Comparison of ENCODE assay signal across 19 cellular contexts in the genomic region with DNA sequence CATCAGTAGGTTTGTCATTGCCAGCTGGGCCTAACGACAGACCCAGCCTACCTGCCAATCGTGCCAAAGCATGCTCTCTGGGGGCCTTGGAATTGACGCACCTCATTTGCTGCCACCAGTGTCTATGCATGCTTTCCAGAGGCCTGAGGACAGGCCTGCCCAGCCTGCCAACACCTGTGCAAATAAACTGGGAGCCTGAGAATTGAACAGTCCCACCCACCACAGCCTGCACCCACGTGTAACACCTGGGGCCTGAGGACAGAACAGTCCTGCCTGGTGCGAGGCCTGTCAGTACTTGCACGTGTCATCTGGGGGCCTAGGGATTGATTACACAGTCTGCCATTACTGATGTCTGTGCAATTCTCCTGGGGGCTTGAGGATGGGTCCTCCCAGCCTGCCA. TPM values are rescaled to one million over a fixed set of nuclear protein-coding genes. Genes with fewer than 3 reads are reported as not detected.
DNase-seq lines count a peak whose midpoint lies in the region; ATAC-seq and TF ChIP-seq lines count a peak whose summit lies in the region.
"Had no signal": no experiment of that assay in that cellular context is flagged by ENCODE, and none has a peak within 500 bp of the region (broad histone marks: within the 10 kb centered on the region; RNA-seq: fewer than 3 reads in every experiment).

No MANE protein-coding gene starts in this region.

- CTCF ChIA-PET in mammary epithelial cell (lab: Charles Lee; ENCODE audit: low non-redundant PET), result no interaction called here

- intact Hi-C loops in mammary epithelial cell (cut with micrococcal nuclease) (no loop called here), breast epithelium (cut with DNase I; ENCODE audit: low total_unique reads) (no loop called here), cardiac septum (cut with DNase I) (no loop called here)

- no peaks in the 10 kb centered on the region for H3K36me3 ChIP-seq in mammary epithelial cell (ENCODE audit: insufficient read depth, low read length)
- no peaks in the 10 kb centered on the region for H3K36me3 ChIP-seq in breast epithelium

- peaks cover 38% of the 10 kb centered on the region for H3K4me1 ChIP-seq in mammary epithelial cell (ENCODE audit: insufficient read depth, low read length)
- H3K4me1 ChIP-seq in breast epithelium, result no peaks in the 10 kb centered on the region

- ATAC-seq in esophagus mucosa (peak; percentile 74), HG02798 (IDR thresholded peaks at IDR 0.05; ENCODE audit: poor library complexity, unreplicated experiment) (no peak), HG02588 (IDR thresholded peaks at IDR 0.05; ENCODE audit: unreplicated experiment) (no peak)
- ATAC-seq: HCT116, SK-N-SH treated with all-trans-retinoic acid at 6 μM for 48 hours had no signal

- in situ Hi-C loops in mammary epithelial cell (cut with MboI; ENCODE audit: low sequenced_read_pairs in 2 of 2), result no loop called here

- peaks cover 23% of the 10 kb centered on the region for H3K79me2 ChIP-seq in mammary epithelial cell (ENCODE audit: insufficient read depth, low read length)

- no peak overlapping the region for H3K9ac ChIP-seq in mammary epithelial cell (ENCODE audit: insufficient read depth, low read length)

- TF ChIP-seq POLR2A in breast epithelium (IDR thresholded peaks at IDR 0.05), result no peak

- no peak overlapping the region for H3K27ac ChIP-seq in mammary epithelial cell (ENCODE audit: insufficient read depth, low read depth, low read length)
- no peak overlapping the region for H3K27ac ChIP-seq in breast epithelium
- H3K27ac ChIP-seq: RWPE1 had no signal

- no peak overlapping the region for H3K4me2 ChIP-seq in mammary epithelial cell (ENCODE audit: insufficient read depth, low read depth, low read length)

- H2AFZ ChIP-seq in mammary epithelial cell (ENCODE audit: low read depth, low read length), result no peak overlapping the region

- dilution Hi-C loops in mammary epithelial cell (cut with HindIII; ENCODE audit: low sequenced_read_pairs), result loop anchor here (25.0 kb wide), 1 partner anchor 156 kb away; no protein-coding TSS in a partner anchor

- no peaks in the 10 kb centered on the region for H4K20me1 ChIP-seq in mammary epithelial cell (ENCODE audit: insufficient read depth, low read length)

- TF ChIP-seq CTCF in mammary epithelial cell (conservative IDR thresholded peaks at IDR 0.05 in 1 of 2, IDR thresholded peaks at IDR 0.05 in 1 of 2; ENCODE audit: extremely low read depth in 1 of 2, insufficient read depth in 1 of 2, low read depth in 1 of 2, low read length in 2 of 2) (no peak), breast epithelium (IDR thresholded peaks at IDR 0.05) (no peak)

- BruUV-seq in mammary epithelial cell (replicated peaks; lab: Mats Ljungman, UMichigan), result no TSS peak

- peak; percentile 51 for DNase-seq in mammary epithelial cell
- DNase-seq in breast epithelium (ENCODE audit: low spot score in 2 of 2), result no peak
- peak; percentile 13 for DNase-seq in NCI-H345 treated with DMSO at 0.1 percent for 48 hours (lab: John Stamatoyannopoulos, UW; ENCODE audit: unreplicated experiment)
- no peak for DNase-seq in cardiac septum (ENCODE audit: low spot score)
- DNase-seq: CD4-positive, CD25-positive, alpha-beta regulatory T cell; COR-L47; DMS79; MV-4-11; NCI-H1436; NCI-H2029; NCI-H510A treated with DMSO at 0.1 percent for 48 hours; NK-92 treated with Interleukin-12 subunit alpha and Interleukin-12 subunit beta, amount 100 ng/mL, for 24 hours had no signal

- H3K27me3 ChIP-seq in mammary epithelial cell (ENCODE audit: insufficient read depth, low read length), result no peaks in the 10 kb centered on the region
- H3K27me3 ChIP-seq in breast epithelium, result no peaks in the 10 kb centered on the region

- 33% methylated on average over 6 of the region's 6 CpGs for WGBS in mammary epithelial cell (ENCODE audit: low coverage, missing lambda C conversion rate)

- H3K4me3 ChIP-seq in mammary epithelial cell (replicated peaks in 1 of 3; ENCODE audit: insufficient read depth in 1 of 3, low read depth in 2 of 3, low read length in 3 of 3) (no peak overlapping the region), breast epithelium (no peak overlapping the region)

- H3K9me3 ChIP-seq in mammary epithelial cell (replicated peaks; ENCODE audit: insufficient read depth, low read length) (no peaks in the 10 kb centered on the region), breast epithelium (no peaks in the 10 kb centered on the region)

RNA-seq across cellular contexts. Expression of gene RNF217, which starts 6.2 kb away (rescaled TPM):
- total RNA-seq in mammary epithelial cell (100 to 1,000 TPM in 1 of 2 donors, 10 to 100 TPM in 1; 53.9 to 103 TPM), breast epithelium (10 to 100 TPM; 40.1 to 43.3 (median 41.0) TPM), esophagus mucosa (21.8 TPM), cardiac septum (28.1 TPM)
- polyA plus RNA-seq in mammary epithelial cell, result 25.5 TPM
- polyA minus RNA-seq in mammary epithelial cell, result 54.8 TPM
- polyA plus RNA-seq: CD4-positive, CD25-positive, alpha-beta regulatory T cell; IgD-negative memory B cell had no signal

Comparison
In these comparisons a context has a peak if more than half of its experiments do, and no peak if none do; other contexts are left out.
1. DNase-seq: peak in mammary epithelial cell (single experiment) and NCI-H345 treated with DMSO at 0.1 percent for 48 hours (single experiment); none in breast epithelium (0 of 2) and cardiac septum (single experiment).